In genomic region chr10:71209324-71210030, GRCh38 we compare ENCODE assay signal across 1 cellular context.
TF ChIP-seq lines count a peak whose summit lies in the region.

No MANE protein-coding gene starts in this region.

TF ChIP-seq in GM23338, 12 proteins besides CTCF, POLR2A, EP300 and RAD21 (continued from another document):
- TF ChIP-seq ZNF462 (CRISPR knock-in tag; IDR thresholded peaks at IDR 0.05) (no peak), EZH2 (IDR thresholded peaks at IDR 0.05; ENCODE audit: low read depth, unreplicated experiment) (no peak), ZNF331 (CRISPR knock-in tag; IDR thresholded peaks at IDR 0.05; ENCODE audit: low read depth) (no peak), ETS1 (IDR thresholded peaks at IDR 0.05) (no peak), EZH2phosphoT487 (IDR thresholded peaks at IDR 0.05; ENCODE audit: unreplicated experiment) (no peak)
TF ChIP-seq in GM23338: peak in this region for 0.
